Comparison of ENCODE assay signal across 8 cellular contexts in genomic region chr11:67287355-67288197, GRCh38. TPM values are rescaled to one million over a fixed set of nuclear protein-coding genes. Genes with fewer than 3 reads are reported as not detected.
A peak's percentile ranks its signal among the peaks of the same experiment; 100 is the strongest.
DNase-seq lines count a peak whose midpoint lies in the region; ATAC-seq and TF ChIP-seq lines count a peak whose summit lies in the region.

No MANE protein-coding gene starts in this region.

- in situ Hi-C loops in brain microvascular endothelial cell (cut with HindIII; ENCODE audit: low pct_ligation_motif_present, low sequenced_read_pairs), result no loop called here

- H3K4me3 ChIP-seq in ACC112 (ENCODE audit: low read depth, low read length), result peak overlapping the region; percentile 90
- no peak overlapping the region for H3K4me3 ChIP-seq in brain microvascular endothelial cell (ENCODE audit: low read depth, low read length)

- H3K36me3 Mint-ChIP-seq in mesothelial cell of epicardium, result peaks cover 3% of the 10 kb centered on the region

- peaks cover 25% of the 10 kb centered on the region for H3K4me1 ChIP-seq in ACC112 (ENCODE audit: control insufficient read depth, insufficient read depth, low read length, unreplicated experiment)

- H2AFZ ChIP-seq in ACC112 (ENCODE audit: low read length, unreplicated experiment), result no peak overlapping the region

- peak overlapping the region; percentile 97 for H3K27ac Mint-ChIP-seq in mesothelial cell of epicardium

- peaks cover 23% of the 10 kb centered on the region for H3K79me2 ChIP-seq in ACC112 (ENCODE audit: control insufficient read depth, insufficient read depth, low read length, unreplicated experiment)

- TF ChIP-seq CTCF in brain microvascular endothelial cell (IDR thresholded peaks at IDR 0.05; ENCODE audit: low read depth, low read length, missing control alignments), result no peak
- TF ChIP-seq CTCF in mesothelial cell of epicardium (IDR thresholded peaks at IDR 0.05; ENCODE audit: unreplicated experiment), result no peak

- no peaks in the 10 kb centered on the region for H3K27me3 Mint-ChIP-seq in mesothelial cell of epicardium (ENCODE audit: low read depth)

- peaks cover 19% of the 10 kb centered on the region for H3K4me1 Mint-ChIP-seq in mesothelial cell of epicardium

- DNase-seq in brain microvascular endothelial cell (no peak), mesothelial cell of epicardium (ENCODE audit: low spot score in 2 of 2, unreplicated experiment in 2 of 2) (no peak)

- no peak for ATAC-seq in GM19023 (IDR thresholded peaks at IDR 0.05; ENCODE audit: unreplicated experiment)
- ATAC-seq in GM21423 (IDR thresholded peaks at IDR 0.05; ENCODE audit: unreplicated experiment), result no peak
- no peak for ATAC-seq in GM18861 (IDR thresholded peaks at IDR 0.05; ENCODE audit: unreplicated experiment)
- no peak for ATAC-seq in HG03097 (IDR thresholded peaks at IDR 0.05; ENCODE audit: low FRiP score, unreplicated experiment)

- H3K27me3 ChIP-seq in ACC112 (ENCODE audit: insufficient read depth, low read length) (no peaks in the 10 kb centered on the region), brain microvascular endothelial cell (replicated peaks) (no peaks in the 10 kb centered on the region)

- no peaks in the 10 kb centered on the region for H3K9me3 ChIP-seq in KOPT-K1 (ENCODE audit: insufficient read depth, low read length, poor library complexity, severe bottlenecking)

- no peaks in the 10 kb centered on the region for H3K9me3 Mint-ChIP-seq in mesothelial cell of epicardium

- H3K36me3 ChIP-seq in ACC112 (ENCODE audit: insufficient read depth, low read length), result peaks cover 6% of the 10 kb centered on the region; the same call in 1 of the 2 replicates
- H3K36me3 ChIP-seq in KOPT-K1 (ENCODE audit: insufficient read depth, low read length), result peaks cover 73% of the 10 kb centered on the region
- peaks cover 52% of the 10 kb centered on the region for H3K36me3 ChIP-seq in brain microvascular endothelial cell (replicated peaks)

- H3K4me3 Mint-ChIP-seq in mesothelial cell of epicardium, result peak overlapping the region; percentile 71

- peak overlapping the region; percentile 85 for H3K27ac ChIP-seq in ACC112 (ENCODE audit: low read depth, low read length)
- H3K27ac ChIP-seq in KOPT-K1 (ENCODE audit: low read depth, low read length, poor library complexity, severe bottlenecking), result peak overlapping the region; percentile 100
- H3K27ac ChIP-seq in brain microvascular endothelial cell, result peak overlapping the region; percentile 88

RNA-seq across cellular contexts. Expression of gene ANKRD13D, which starts 1.5 kb away (rescaled TPM):
- 71.3 to 78.5 TPM (median 76.5 TPM) in 3 replicates for total RNA-seq in mesothelial cell of epicardium

RNA-seq across cellular contexts. Expression of gene SSH3, which starts 15.8 kb away (rescaled TPM):
- total RNA-seq in mesothelial cell of epicardium, result 50.4 to 59.0 TPM (median 55.4 TPM) in 3 replicates

RNA-seq across cellular contexts. Expression of gene GRK2, which starts 21.3 kb away (rescaled TPM):
- 46.4 to 48.4 TPM (median 46.5 TPM) in 3 replicates for total RNA-seq in mesothelial cell of epicardium
